ENCODE assay signal across 8 cellular contexts in the genomic region with DNA sequence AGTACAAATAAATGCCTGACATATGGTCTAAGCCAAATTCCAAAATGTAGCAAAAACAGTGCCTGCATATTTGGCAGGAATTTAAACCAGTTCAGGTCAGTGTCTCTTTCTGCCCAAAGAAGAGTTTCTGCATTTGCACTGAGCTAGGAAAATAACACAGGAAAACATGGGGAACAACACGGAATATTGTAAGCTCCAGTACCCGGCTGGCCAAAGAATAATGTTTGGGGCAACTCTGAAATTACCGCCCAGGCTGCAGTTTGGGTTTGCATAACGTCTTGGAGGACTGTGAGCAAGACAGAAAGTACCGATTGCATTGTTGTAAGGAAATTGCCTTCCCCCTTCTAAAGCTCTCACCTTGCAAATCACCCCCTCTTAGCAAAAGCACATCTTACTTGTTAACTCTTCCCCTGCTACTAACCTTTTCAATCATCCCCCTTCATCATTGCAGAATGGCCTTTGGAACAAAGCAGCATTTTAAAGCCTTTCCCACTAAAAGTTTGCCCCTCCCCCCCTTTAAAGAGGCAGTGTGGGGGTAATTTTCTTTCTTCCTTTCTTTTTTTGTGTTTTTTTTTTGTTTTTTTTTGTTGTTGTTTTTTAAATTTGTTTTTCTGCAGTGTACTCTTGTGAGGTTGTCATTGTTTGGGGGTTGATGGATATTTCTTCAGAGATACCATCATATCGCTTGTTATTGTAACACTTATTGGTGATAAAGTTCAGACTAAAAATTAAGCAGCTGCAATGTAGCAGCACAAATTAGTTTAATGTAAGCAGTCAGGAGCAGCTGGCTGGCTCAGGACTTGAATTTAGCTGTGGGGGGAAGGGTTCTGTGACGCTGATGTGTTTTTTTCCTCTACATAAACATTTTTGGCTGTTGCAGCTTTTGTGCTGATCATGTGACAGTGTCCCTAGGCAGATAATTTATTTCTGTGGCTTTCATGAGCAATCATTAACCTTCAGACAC.
DNase-seq lines count a peak whose midpoint lies in the region; ATAC-seq and TF ChIP-seq lines count a peak whose summit lies in the region.

No MANE protein-coding gene starts in this region.

- peak; percentile 59 for ATAC-seq in GM18499 (IDR thresholded peaks at IDR 0.05; ENCODE audit: insufficient read depth, unreplicated experiment)
- ATAC-seq in HG03108 (IDR thresholded peaks at IDR 0.05; ENCODE audit: unreplicated experiment) = peak; percentile 56

- no peaks in the 10 kb centered on the region for H3K36me3 ChIP-seq in skeletal muscle satellite cell (ENCODE audit: insufficient read depth, low read length)

- no peak overlapping the region for H3K4me3 Mint-ChIP-seq in activated T-helper 2 cell treated with anti-CD3 and anti-CD28 coated beads, Interferon-gamma antibody, Interleukin-2, Interleukin-4, amounts not matched to agents 10 μg/mL and 5 μg/mL and 100 μg/mL, durations not matched to agents 14 hours and 24 hours and 36 hours (ENCODE audit: low read depth)

- peaks cover 31% of the 10 kb centered on the region for H3K4me1 ChIP-seq in skeletal muscle satellite cell (ENCODE audit: control insufficient read depth, insufficient read depth, low read length)

- no peaks in the 10 kb centered on the region for H3K9me3 ChIP-seq in skeletal muscle satellite cell (replicated peaks; ENCODE audit: low read length)

- no peaks in the 10 kb centered on the region for H3K36me3 Mint-ChIP-seq in activated T-helper 2 cell treated with anti-CD3 and anti-CD28 coated beads, Interferon-gamma antibody, Interleukin-2, Interleukin-4, amounts not matched to agents 10 μg/mL and 5 μg/mL and 100 μg/mL, durations not matched to agents 14 hours and 24 hours and 36 hours (ENCODE audit: low read depth)

- H3K9me3 Mint-ChIP-seq in activated T-helper 2 cell treated with anti-CD3 and anti-CD28 coated beads, Interferon-gamma antibody, Interleukin-2, Interleukin-4, amounts not matched to agents 10 μg/mL and 5 μg/mL and 100 μg/mL, durations not matched to agents 14 hours and 24 hours and 36 hours = no peaks in the 10 kb centered on the region

- peak overlapping the region; percentile 75 for H3K4me2 ChIP-seq in skeletal muscle satellite cell (ENCODE audit: low read length)

- H3K27me3 ChIP-seq in skeletal muscle satellite cell (ENCODE audit: control insufficient read depth, insufficient read depth, low read length) = no peaks in the 10 kb centered on the region

- DNase-seq in RPMI7951 (ENCODE audit: low read depth) (peak; percentile 32), foreskin fibroblast (peak in 1 of 2 donors; percentile 42), nucleus accumbens (lab: John Stamatoyannopoulos, UW) (no peak)
- no peak for DNase-seq in activated T-helper 2 cell treated with anti-CD3 and anti-CD28 coated beads, Interferon-gamma antibody, Interleukin-2, Interleukin-4, amounts not matched to agents 10 μg/mL and 5 μg/mL and 100 μg/mL, durations not matched to agents 14 hours and 24 hours and 36 hours (ENCODE audit: low spot score)
- no peak for DNase-seq in activated CD4-positive, alpha-beta T cell treated with anti-CD3 and anti-CD28 coated beads for 48 hours

- H3K4me3 ChIP-seq in foreskin fibroblast (ENCODE audit: low read depth in 1 of 2, low read length in 2 of 2) (peak overlapping the region; percentile 18 to 39), skeletal muscle satellite cell (ENCODE audit: low read length) (peak overlapping the region; percentile 53)

- peaks cover 13% of the 10 kb centered on the region for H3K27me3 Mint-ChIP-seq in activated T-helper 2 cell treated with anti-CD3 and anti-CD28 coated beads, Interferon-gamma antibody, Interleukin-2, Interleukin-4, amounts not matched to agents 10 μg/mL and 5 μg/mL and 100 μg/mL, durations not matched to agents 14 hours and 24 hours and 36 hours (ENCODE audit: low read depth)

- TF ChIP-seq CTCF in foreskin fibroblast (IDR thresholded peaks at IDR 0.05; ENCODE audit: low read depth, low read length) = no peak

- intact Hi-C loops in activated T-helper 2 cell treated with anti-CD3 and anti-CD28 coated beads, Interferon-gamma antibody, Interleukin-2, Interleukin-4, amounts not matched to agents 10 μg/mL and 5 μg/mL and 100 μg/mL, durations not matched to agents 14 hours and 24 hours and 36 hours (cut with micrococcal nuclease) = no loop called here

- H3K9ac ChIP-seq in skeletal muscle satellite cell (ENCODE audit: low read depth, low read length) = peak overlapping the region; percentile 73

- H3K27ac Mint-ChIP-seq in activated T-helper 2 cell treated with anti-CD3 and anti-CD28 coated beads, Interferon-gamma antibody, Interleukin-2, Interleukin-4, amounts not matched to agents 10 μg/mL and 5 μg/mL and 100 μg/mL, durations not matched to agents 14 hours and 24 hours and 36 hours = no peak overlapping the region

- H3K4me1 Mint-ChIP-seq in activated T-helper 2 cell treated with anti-CD3 and anti-CD28 coated beads, Interferon-gamma antibody, Interleukin-2, Interleukin-4, amounts not matched to agents 10 μg/mL and 5 μg/mL and 100 μg/mL, durations not matched to agents 14 hours and 24 hours and 36 hours (ENCODE audit: low read depth) = peaks cover 3% of the 10 kb centered on the region
